ENCODE assay signal across 8 cellular contexts in genomic region chr1:48677306-48678287, GRCh38.
DNase-seq lines count a peak whose midpoint lies in the region; ATAC-seq and TF ChIP-seq lines count a peak whose summit lies in the region.

No MANE protein-coding gene starts in this region.

- no peak overlapping the region for H3K4me3 ChIP-seq in astrocyte of the spinal cord (ENCODE audit: low read depth, low read length)

- ATAC-seq in GM21390 (IDR thresholded peaks at IDR 0.05; ENCODE audit: unreplicated experiment): peak; percentile 76

- TF ChIP-seq CTCF in LNCAP (IDR thresholded peaks at IDR 0.05): peak; percentile 88
- TF ChIP-seq CTCF in astrocyte of the spinal cord (IDR thresholded peaks at IDR 0.05; ENCODE audit: low read depth, low read length): peak; percentile 77

- in situ Hi-C loops in astrocyte of the spinal cord (cut with HindIII; ENCODE audit: low sequenced_read_pairs): no loop called here

- DNase-seq in DMS114 treated with DMSO at 0.1 percent for 48 hours (lab: John Stamatoyannopoulos, UW; ENCODE audit: unreplicated experiment) (peak; percentile 51), OCI-M1 (lab: John Stamatoyannopoulos, UW) (peak; percentile 50), astrocyte of the spinal cord (ENCODE audit: low read depth, low spot score) (peak; percentile 67), iPS-NIHi11 (ENCODE audit: low spot score) (peak; percentile 72)
- peak; percentile 11 to 31 for DNase-seq in stimulated activated CD4-positive, alpha-beta T cell treated with anti-CD3 and anti-CD28 coated beads, Interleukin-15, amount 100 ng/mL, for 48 hours (ENCODE audit: low read depth in 2 of 2)
- DNase-seq in stimulated activated naive CD4-positive, alpha-beta T cell treated with Interleukin-2 at 50 U/mL for 16 hours (lab: John Stamatoyannopoulos, UW): no peak
